Comparison of ENCODE assay signal across 1 cellular context in the genomic region with DNA sequence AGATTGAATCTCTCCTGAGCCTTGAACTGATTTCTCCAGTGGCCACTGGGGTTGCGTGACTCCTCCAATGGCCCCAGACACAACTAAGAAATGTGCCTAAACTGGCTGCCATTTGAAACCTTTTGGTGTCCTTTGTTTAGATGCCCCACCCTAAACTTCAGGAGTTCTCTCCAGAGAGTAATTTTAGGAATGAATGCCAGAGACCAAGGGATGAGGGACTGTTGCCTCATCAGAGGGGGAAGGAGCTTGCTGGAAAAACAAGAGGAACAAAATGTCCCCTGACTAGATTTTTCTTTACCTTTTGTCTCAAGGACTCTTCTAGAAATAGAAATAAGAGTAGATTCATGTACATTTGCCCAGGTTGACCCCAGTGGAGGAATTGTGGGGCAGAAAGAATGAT.
TF ChIP-seq lines count a peak whose summit lies in the region.

No MANE protein-coding gene starts in this region.

TF ChIP-seq in GM23338, 12 proteins besides CTCF, POLR2A, EP300 and RAD21 (continued from another document):
- TF ChIP-seq ZNF114 (CRISPR knock-in tag; IDR thresholded peaks at IDR 0.05) (no peak), JUNB (IDR thresholded peaks at IDR 0.05; ENCODE audit: unreplicated experiment) (no peak), NANOG (IDR thresholded peaks at IDR 0.05; ENCODE audit: borderline replicate concordance) (no peak), ZNF331 (CRISPR knock-in tag; IDR thresholded peaks at IDR 0.05; ENCODE audit: low read depth) (no peak), STAT1 (IDR thresholded peaks at IDR 0.05; ENCODE audit: unreplicated experiment) (no peak), EZH2 (IDR thresholded peaks at IDR 0.05; ENCODE audit: low read depth, unreplicated experiment) (no peak), ZNF462 (CRISPR knock-in tag; IDR thresholded peaks at IDR 0.05) (no peak), EZH2phosphoT487 (IDR thresholded peaks at IDR 0.05; ENCODE audit: unreplicated experiment) (no peak), CREB1 (CRISPR knock-in tag; IDR thresholded peaks at IDR 0.05; ENCODE audit: low read depth) (no peak)
